Comparison of ENCODE assay signal across 7 cellular contexts in the genomic region with DNA sequence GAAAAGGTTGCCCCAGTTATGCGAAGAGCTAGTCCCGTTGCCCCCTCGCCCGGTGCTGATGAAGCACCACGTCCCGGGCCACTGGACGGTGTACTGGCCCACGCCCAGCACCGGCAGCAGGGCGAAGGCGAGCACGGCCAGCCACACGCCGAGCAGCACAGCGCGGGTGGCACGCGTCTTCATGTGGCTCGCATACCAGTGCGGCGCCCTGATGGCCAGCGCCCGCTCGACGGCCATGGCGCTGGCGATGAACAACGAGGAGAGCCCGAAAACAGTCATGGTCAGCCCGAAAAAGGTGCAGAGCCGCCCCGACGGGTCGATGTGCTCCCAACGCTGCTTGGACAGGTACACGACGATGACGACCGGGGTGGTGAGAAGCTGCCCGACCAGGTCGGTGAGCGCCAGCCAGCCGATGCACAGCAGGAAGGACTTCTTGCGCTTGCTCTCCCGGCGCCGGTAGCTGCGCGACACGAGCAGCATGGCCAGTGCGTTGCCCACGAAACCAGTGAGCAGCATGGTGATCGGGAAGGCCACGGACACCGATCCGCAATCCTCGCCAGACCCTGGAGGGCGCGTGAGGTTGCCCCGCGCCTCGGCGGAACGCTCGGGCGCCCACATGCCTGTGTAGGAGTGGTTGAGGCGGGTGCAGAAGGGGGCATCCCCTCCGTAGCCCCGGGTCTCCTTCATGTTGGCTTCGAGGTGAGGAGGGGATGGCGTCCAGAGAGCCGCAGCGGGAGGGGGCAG. TPM values are rescaled to one million over a fixed set of nuclear protein-coding genes. Genes with fewer than 3 reads are reported as not detected.
DNase-seq lines count a peak whose midpoint lies in the region; ATAC-seq and TF ChIP-seq lines count a peak whose summit lies in the region.

No MANE protein-coding gene starts in this region.

- no peaks in the 10 kb centered on the region for H3K9me3 ChIP-seq in ascending aorta
- H3K9me3 ChIP-seq in iPS-15b (ENCODE audit: control insufficient read depth, insufficient read depth, low read length), result no peaks in the 10 kb centered on the region
- H3K9me3 ChIP-seq in skeletal muscle satellite cell (replicated peaks; ENCODE audit: low read length), result no peaks in the 10 kb centered on the region

- H3K9ac ChIP-seq in iPS-15b (ENCODE audit: low read depth, low read length) (peak overlapping the region; percentile 4), skeletal muscle satellite cell (ENCODE audit: low read depth, low read length) (no peak overlapping the region)

- no peak for TF ChIP-seq CTCF in ascending aorta (IDR thresholded peaks at IDR 0.05)

- intact Hi-C loops in ascending aorta (cut with DNase I), result loop anchor here (2.0 to 10.0 kb wide), 5 partner anchors 28 to 692 kb away; a partner anchor contains a TSS

- H3K36me3 ChIP-seq in ascending aorta (no peaks in the 10 kb centered on the region), iPS-15b (ENCODE audit: control insufficient read depth, insufficient read depth, low read length) (no peaks in the 10 kb centered on the region), skeletal muscle satellite cell (ENCODE audit: insufficient read depth, low read length) (no peaks in the 10 kb centered on the region)

- H3K4me1 ChIP-seq in ascending aorta (peaks cover 0 to 7% of the 10 kb centered on the region in 2 donors), iPS-15b (ENCODE audit: control insufficient read depth, insufficient read depth, low read length) (no peaks in the 10 kb centered on the region), skeletal muscle satellite cell (ENCODE audit: control insufficient read depth, insufficient read depth, low read length) (peaks cover 12% of the 10 kb centered on the region)

- H3K27me3 ChIP-seq in ascending aorta (no peaks in the 10 kb centered on the region), iPS-15b (ENCODE audit: control insufficient read depth, insufficient read depth, low read length) (peaks cover 41% of the 10 kb centered on the region), skeletal muscle satellite cell (ENCODE audit: control insufficient read depth, insufficient read depth, low read length) (peaks cover 63% of the 10 kb centered on the region)

- peak in 1 of 2 donors; percentile 69 for DNase-seq in ascending aorta (ENCODE audit: low spot score in 2 of 2)
- DNase-seq in SKM-1 treated with dmso at 0.1 percent for 144 hours (lab: John Stamatoyannopoulos, UW; ENCODE audit: unreplicated experiment), result no peak
- DNase-seq in SKM-1 (lab: John Stamatoyannopoulos, UW; ENCODE audit: unreplicated experiment), result no peak

- peak overlapping the region; percentile 71 to 85 for H3K27ac ChIP-seq in ascending aorta

- peak overlapping the region; percentile 74 to 86 for H3K4me3 ChIP-seq in ascending aorta
- peak overlapping the region; percentile 61 for H3K4me3 ChIP-seq in iPS-15b (ENCODE audit: low read depth, low read length)
- peak overlapping the region; percentile 64 for H3K4me3 ChIP-seq in skeletal muscle satellite cell (ENCODE audit: low read length)

- peak overlapping the region; percentile 78 for H3K4me2 ChIP-seq in skeletal muscle satellite cell (ENCODE audit: low read length)

- ATAC-seq in GM18909 (IDR thresholded peaks at IDR 0.05; ENCODE audit: poor library complexity, unreplicated experiment) (peak; percentile 37), HG03354 (IDR thresholded peaks at IDR 0.05; ENCODE audit: poor library complexity, severe bottlenecking, unreplicated experiment) (peak; percentile 45)

RNA-seq across cellular contexts. Expression of a gene that starts 0.6 kb away (rescaled TPM):
- 70.1 TPM for total RNA-seq in ascending aorta
- total RNA-seq in skeletal muscle satellite cell (2012; rRNA removed), result not detected in 2 replicates

RNA-seq across cellular contexts. Expression of a gene that starts 33.8 kb away (rescaled TPM):
- 37.9 TPM for total RNA-seq in ascending aorta
- total RNA-seq in skeletal muscle satellite cell (2012; rRNA removed), result 22.1 and 28.4 TPM in 2 replicates
